Comparison of ENCODE assay signal across 8 cellular contexts in genomic region chrX:46686003-46686645, GRCh38.
DNase-seq lines count a peak whose midpoint lies in the region; ATAC-seq and TF ChIP-seq lines count a peak whose summit lies in the region.

No MANE protein-coding gene starts in this region.

- H3K9me2 ChIP-seq in GM23338 (ENCODE audit: insufficient read depth) (no peaks in the 10 kb centered on the region), PC-3 (replicated peaks; ENCODE audit: low read length) (no peaks in the 10 kb centered on the region)

- H3K27ac ChIP-seq in GM23338 (ENCODE audit: low read depth): no peak overlapping the region
- no peak overlapping the region for H3K27ac ChIP-seq in PC-3 (ENCODE audit: low read length)
- no peak overlapping the region for H3K27ac ChIP-seq in adrenal gland

- H3K4me1 ChIP-seq in GM23338 (ENCODE audit: insufficient read depth) (no peaks in the 10 kb centered on the region), PC-3 (ENCODE audit: insufficient read depth, low read length) (peaks cover 10% of the 10 kb centered on the region; the same call in 1 of the 2 replicates), adrenal gland (replicated peaks in 1 of 2) (no peaks in the 10 kb centered on the region)

- intact Hi-C loops in PC-3 (cut with micrococcal nuclease): loop anchor here (5.0 to 10.0 kb wide), 3 partner anchors 69 to 129 kb away; partner anchors contain the start of genes CHST7 and SLC9A7
- intact Hi-C loops in adrenal gland (cut with DNase I): no loop called here

- POLR2A ChIA-PET in PC-3 (lab: Charles Lee; ENCODE audit: unreplicated experiment): no interaction called here

- no peak overlapping the region for H3K4me3 ChIP-seq in GM23338
- H3K4me3 ChIP-seq in PC-3 (ENCODE audit: low read length): no peak overlapping the region
- no peak overlapping the region for H3K4me3 ChIP-seq in adrenal gland

- H3K27me3 ChIP-seq in GM23338 (ENCODE audit: insufficient read depth) (no peaks in the 10 kb centered on the region), PC-3 (ENCODE audit: low read length) (no peaks in the 10 kb centered on the region), adrenal gland (peaks cover 3% of the 10 kb centered on the region)

- DNase-seq in DMS153 treated with DMSO at 0.1 percent for 48 hours (lab: John Stamatoyannopoulos, UW; ENCODE audit: unreplicated experiment) (peak; percentile 1), DMS153 (lab: John Stamatoyannopoulos, UW) (no peak), GM23338 (ENCODE audit: low spot score) (peak; percentile 55), PC-3 (peak; percentile 53), adrenal gland (peak; percentile 21 to 58 (median 29)), inferior parietal cortex (ENCODE audit: extremely low spot score) (peak; percentile 32)
- DNase-seq in stimulated activated CD8-positive, alpha-beta memory T cell treated with anti-CD3 and anti-CD28 coated beads, Interleukin-4, amount 100 ng/mL, for 48 hours: peak; percentile 39

- BruUV-seq in PC-3 (replicated peaks; lab: Mats Ljungman, UMichigan): no TSS peak

- no peak overlapping the region for H3K4me3 Mint-ChIP-seq in GM23338

- CTCF ChIA-PET in PC-3 (lab: Charles Lee): no interaction called here

- TF ChIP-seq CTCF in GM23338 (conservative IDR thresholded peaks at IDR 0.05; ENCODE audit: low read depth in 2 of 2) (peak; percentile 72 to 75), PC-3 (conservative IDR thresholded peaks at IDR 0.05; ENCODE audit: low read depth, low read length) (peak; percentile 83), adrenal gland (IDR thresholded peaks at IDR 0.05) (peak; percentile 44 to 73 (median 59))

- H3K79me2 ChIP-seq in GM23338 (replicated peaks; ENCODE audit: insufficient read depth): no peaks in the 10 kb centered on the region; the same call in 1 of the 2 replicates
- peaks cover 58% of the 10 kb centered on the region for H3K79me2 ChIP-seq in PC-3 (ENCODE audit: low read length)

- H3K4me1 Mint-ChIP-seq in GM23338: peaks cover 10% of the 10 kb centered on the region; the same call in 2 of the 3 replicates

- 22 to 30% (median 27%) methylated on average over 5 of the region's 5 CpGs for WGBS in adrenal gland, 4 donors

- H2AFZ ChIP-seq in GM23338: no peak overlapping the region
- H2AFZ ChIP-seq in PC-3 (ENCODE audit: low read length): no peak overlapping the region

- no peaks in the 10 kb centered on the region; the same call in 2 of the 3 replicates for H3K36me3 Mint-ChIP-seq in GM23338 (ENCODE audit: low read depth)

- H4K20me1 ChIP-seq in GM23338 (replicated peaks; ENCODE audit: insufficient read depth) (no peaks in the 10 kb centered on the region), PC-3 (ENCODE audit: low read length) (0 out of 2 replicates have a peak, but pooled peaks cover 4% of the 10 kb centered on the region)

- H3F3A ChIP-seq in GM23338 (replicated peaks; ENCODE audit: low read depth): no peaks in the 10 kb centered on the region
- no peaks in the 10 kb centered on the region for H3F3A ChIP-seq in PC-3 (ENCODE audit: low read length, unreplicated experiment)

- H3K4me2 ChIP-seq in GM23338: no peak overlapping the region
- H3K4me2 ChIP-seq in PC-3 (ENCODE audit: low read length): no peak overlapping the region

- H3K9ac ChIP-seq in PC-3 (ENCODE audit: low read length): no peak overlapping the region

- TF ChIP-seq POLR2A in adrenal gland (IDR thresholded peaks at IDR 0.05): no peak

- H3K9me3 ChIP-seq in PC-3 (ENCODE audit: low read length): no peaks in the 10 kb centered on the region
- no peaks in the 10 kb centered on the region for H3K9me3 ChIP-seq in adrenal gland (replicated peaks in 1 of 3)

- no peaks in the 10 kb centered on the region for H3K27me3 Mint-ChIP-seq in GM23338 (ENCODE audit: insufficient read depth, low read depth, poor library complexity)

- ATAC-seq in GM23338 (peak; percentile 70), PC-3 (peak; percentile 65), HG02840 (IDR thresholded peaks at IDR 0.05; ENCODE audit: low FRiP score, unreplicated experiment) (no peak)

- H3K36me3 ChIP-seq in GM23338 (ENCODE audit: insufficient read depth) (no peaks in the 10 kb centered on the region), PC-3 (ENCODE audit: low read depth, low read length) (peaks cover 8% of the 10 kb centered on the region), adrenal gland (replicated peaks in 1 of 2) (no peaks in the 10 kb centered on the region)

- no peaks in the 10 kb centered on the region for H3K9me3 Mint-ChIP-seq in GM23338

- no peak overlapping the region for H3K27ac Mint-ChIP-seq in GM23338

TF ChIP-seq in GM23338, 12 proteins besides CTCF, POLR2A, EP300 and RAD21 (continues in another document):
- TF ChIP-seq ZNF331 (CRISPR knock-in tag; IDR thresholded peaks at IDR 0.05; ENCODE audit: low read depth) (no peak), ETS1 (IDR thresholded peaks at IDR 0.05) (no peak), ZNF114 (CRISPR knock-in tag; IDR thresholded peaks at IDR 0.05) (no peak), ZNF462 (CRISPR knock-in tag; IDR thresholded peaks at IDR 0.05) (no peak)
